1 cellular context compared by ENCODE assay signal in the genomic region with DNA sequence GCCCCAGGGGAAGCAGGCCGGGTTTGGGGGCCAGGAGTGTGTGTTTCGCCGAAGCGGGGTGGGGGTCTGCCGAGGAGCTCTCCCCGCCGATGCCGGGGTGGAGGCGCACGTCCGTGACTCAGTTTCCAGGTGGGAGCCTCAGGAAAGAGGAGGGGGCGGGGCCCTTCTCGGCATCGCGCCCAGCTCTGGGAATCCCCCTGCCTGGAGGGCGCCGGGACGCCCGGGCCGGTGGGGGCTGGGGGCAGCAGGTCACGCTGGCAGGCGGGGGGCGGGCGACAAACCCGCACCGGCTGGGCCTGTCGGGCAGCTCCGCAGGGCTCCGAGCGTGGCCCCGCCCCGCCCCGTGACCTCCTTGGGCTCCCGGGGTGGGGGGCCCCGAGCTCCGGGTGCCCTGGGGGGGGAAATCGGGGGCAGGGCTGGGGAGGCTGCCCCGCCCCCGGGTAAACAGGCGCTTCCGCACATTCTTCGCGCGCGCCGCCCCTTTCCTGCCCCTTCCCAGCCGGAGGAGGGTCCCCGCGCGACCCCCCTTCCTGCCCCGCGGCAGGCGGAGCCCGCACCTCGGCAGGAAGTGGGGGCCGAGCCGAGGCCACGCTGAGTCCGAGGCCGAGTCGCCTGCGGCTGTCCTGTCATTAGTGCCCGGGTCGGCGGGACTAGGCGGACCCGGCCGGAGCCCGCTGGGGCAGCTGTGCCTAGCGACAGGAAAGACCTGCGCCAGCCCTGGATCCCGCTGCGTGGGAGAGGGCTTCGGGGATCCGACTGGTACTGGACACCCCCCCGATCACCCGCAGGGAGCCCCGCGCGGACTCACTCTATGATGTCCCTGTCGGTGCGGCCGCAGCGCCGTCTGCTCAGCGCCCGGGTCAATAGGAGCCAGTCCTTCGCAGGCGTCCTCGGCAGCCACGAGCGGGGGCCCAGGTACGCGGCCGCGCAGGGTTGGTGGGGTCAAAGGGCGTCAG.
TF ChIP-seq lines count a peak whose summit lies in the region.

No MANE protein-coding gene starts in this region.

TF ChIP-seq in K562, 482 proteins besides CTCF, POLR2A, EP300 and RAD21:
- TF ChIP-seq HMGN3 (IDR thresholded peaks at IDR 0.05; ENCODE audit: borderline replicate concordance, extremely low read depth, insufficient read length, low read depth, low read length) (no peak), DNMT1 (IDR thresholded peaks at IDR 0.05) (no peak), HDAC8 (tag; IDR thresholded peaks at IDR 0.05) (no peak), RBM22 (IDR thresholded peaks at IDR 0.05; ENCODE audit: low read depth, low read length, poor library complexity, severe bottlenecking) (peak; percentile 40), CBX1 (IDR thresholded peaks at IDR 0.05; ENCODE audit: low read depth) (no peak), PYGO2 (tag; IDR thresholded peaks at IDR 0.05) (no peak), NCOA4 (IDR thresholded peaks at IDR 0.05; ENCODE audit: partially characterized antibody) (no peak), POLR2G (IDR thresholded peaks at IDR 0.05; ENCODE audit: low read depth, low read length) (peak; percentile 59), ZNF224 (CRISPR knock-in tag; IDR thresholded peaks at IDR 0.05) (no peak), ZNF140 (CRISPR knock-in tag; IDR thresholded peaks at IDR 0.05) (no peak), RBM14 (IDR thresholded peaks at IDR 0.05; ENCODE audit: borderline replicate concordance, insufficient read depth, low read depth, low read length) (no peak), SMAD4 (CRISPR knock-in tag; conservative IDR thresholded peaks at IDR 0.05) (no peak), CHD1 (IDR thresholded peaks at IDR 0.05; ENCODE audit: low read length) (no peak)
- TF ChIP-seq, protein P1, sequence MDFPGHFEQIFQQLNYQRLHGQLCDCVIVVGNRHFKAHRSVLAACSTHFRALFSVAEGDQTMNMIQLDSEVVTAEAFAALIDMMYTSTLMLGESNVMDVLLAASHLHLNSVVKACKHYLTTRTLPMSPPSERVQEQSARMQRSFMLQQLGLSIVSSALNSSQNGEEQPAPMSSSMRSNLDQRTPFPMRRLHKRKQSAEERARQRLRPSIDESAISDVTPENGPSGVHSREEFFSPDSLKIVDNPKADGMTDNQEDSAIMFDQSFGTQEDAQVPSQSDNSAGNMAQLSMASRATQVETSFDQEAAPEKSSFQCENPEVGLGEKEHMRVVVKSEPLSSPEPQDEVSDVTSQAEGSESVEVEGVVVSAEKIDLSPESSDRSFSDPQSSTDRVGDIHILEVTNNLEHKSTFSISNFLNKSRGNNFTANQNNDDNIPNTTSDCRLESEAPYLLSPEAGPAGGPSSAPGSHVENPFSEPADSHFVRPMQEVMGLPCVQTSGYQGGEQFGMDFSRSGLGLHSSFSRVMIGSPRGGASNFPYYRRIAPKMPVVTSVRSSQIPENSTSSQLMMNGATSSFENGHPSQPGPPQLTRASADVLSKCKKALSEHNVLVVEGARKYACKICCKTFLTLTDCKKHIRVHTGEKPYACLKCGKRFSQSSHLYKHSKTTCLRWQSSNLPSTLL (IDR thresholded peaks at IDR 0.05) = no peak
- TF ChIP-seq, protein P2, sequence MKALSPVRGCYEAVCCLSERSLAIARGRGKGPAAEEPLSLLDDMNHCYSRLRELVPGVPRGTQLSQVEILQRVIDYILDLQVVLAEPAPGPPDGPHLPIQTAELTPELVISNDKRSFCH (CRISPR knock-in tag; IDR thresholded peaks at IDR 0.05) = no peak
- TF ChIP-seq, protein P2 (tag; IDR thresholded peaks at IDR 0.05) = no peak
- TF ChIP-seq, protein P3, sequence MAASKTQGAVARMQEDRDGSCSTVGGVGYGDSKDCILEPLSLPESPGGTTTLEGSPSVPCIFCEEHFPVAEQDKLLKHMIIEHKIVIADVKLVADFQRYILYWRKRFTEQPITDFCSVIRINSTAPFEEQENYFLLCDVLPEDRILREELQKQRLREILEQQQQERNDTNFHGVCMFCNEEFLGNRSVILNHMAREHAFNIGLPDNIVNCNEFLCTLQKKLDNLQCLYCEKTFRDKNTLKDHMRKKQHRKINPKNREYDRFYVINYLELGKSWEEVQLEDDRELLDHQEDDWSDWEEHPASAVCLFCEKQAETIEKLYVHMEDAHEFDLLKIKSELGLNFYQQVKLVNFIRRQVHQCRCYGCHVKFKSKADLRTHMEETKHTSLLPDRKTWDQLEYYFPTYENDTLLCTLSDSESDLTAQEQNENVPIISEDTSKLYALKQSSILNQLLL (CRISPR knock-in tag; IDR thresholded peaks at IDR 0.05; ENCODE audit: borderline replicate concordance) = no peak
- TF ChIP-seq, protein P4, sequence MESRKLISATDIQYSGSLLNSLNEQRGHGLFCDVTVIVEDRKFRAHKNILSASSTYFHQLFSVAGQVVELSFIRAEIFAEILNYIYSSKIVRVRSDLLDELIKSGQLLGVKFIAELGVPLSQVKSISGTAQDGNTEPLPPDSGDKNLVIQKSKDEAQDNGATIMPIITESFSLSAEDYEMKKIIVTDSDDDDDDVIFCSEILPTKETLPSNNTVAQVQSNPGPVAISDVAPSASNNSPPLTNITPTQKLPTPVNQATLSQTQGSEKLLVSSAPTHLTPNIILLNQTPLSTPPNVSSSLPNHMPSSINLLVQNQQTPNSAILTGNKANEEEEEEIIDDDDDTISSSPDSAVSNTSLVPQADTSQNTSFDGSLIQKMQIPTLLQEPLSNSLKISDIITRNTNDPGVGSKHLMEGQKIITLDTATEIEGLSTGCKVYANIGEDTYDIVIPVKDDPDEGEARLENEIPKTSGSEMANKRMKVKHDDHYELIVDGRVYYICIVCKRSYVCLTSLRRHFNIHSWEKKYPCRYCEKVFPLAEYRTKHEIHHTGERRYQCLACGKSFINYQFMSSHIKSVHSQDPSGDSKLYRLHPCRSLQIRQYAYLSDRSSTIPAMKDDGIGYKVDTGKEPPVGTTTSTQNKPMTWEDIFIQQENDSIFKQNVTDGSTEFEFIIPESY (CRISPR knock-in tag; IDR thresholded peaks at IDR 0.05) = peak; percentile 91
- TF ChIP-seq, protein P5, sequence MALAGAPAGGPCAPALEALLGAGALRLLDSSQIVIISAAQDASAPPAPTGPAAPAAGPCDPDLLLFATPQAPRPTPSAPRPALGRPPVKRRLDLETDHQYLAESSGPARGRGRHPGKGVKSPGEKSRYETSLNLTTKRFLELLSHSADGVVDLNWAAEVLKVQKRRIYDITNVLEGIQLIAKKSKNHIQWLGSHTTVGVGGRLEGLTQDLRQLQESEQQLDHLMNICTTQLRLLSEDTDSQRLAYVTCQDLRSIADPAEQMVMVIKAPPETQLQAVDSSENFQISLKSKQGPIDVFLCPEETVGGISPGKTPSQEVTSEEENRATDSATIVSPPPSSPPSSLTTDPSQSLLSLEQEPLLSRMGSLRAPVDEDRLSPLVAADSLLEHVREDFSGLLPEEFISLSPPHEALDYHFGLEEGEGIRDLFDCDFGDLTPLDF (CRISPR knock-in tag; IDR thresholded peaks at IDR 0.05) = no peak
- TF ChIP-seq, protein P6, sequence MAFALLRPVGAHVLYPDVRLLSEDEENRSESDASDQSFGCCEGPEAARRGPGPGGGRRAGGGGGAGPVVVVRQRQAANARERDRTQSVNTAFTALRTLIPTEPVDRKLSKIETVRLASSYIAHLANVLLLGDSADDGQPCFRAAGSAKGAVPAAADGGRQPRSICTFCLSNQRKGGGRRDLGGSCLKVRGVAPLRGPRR (CRISPR knock-in tag; IDR thresholded peaks at IDR 0.05) = no peak
- TF ChIP-seq, protein P7, sequence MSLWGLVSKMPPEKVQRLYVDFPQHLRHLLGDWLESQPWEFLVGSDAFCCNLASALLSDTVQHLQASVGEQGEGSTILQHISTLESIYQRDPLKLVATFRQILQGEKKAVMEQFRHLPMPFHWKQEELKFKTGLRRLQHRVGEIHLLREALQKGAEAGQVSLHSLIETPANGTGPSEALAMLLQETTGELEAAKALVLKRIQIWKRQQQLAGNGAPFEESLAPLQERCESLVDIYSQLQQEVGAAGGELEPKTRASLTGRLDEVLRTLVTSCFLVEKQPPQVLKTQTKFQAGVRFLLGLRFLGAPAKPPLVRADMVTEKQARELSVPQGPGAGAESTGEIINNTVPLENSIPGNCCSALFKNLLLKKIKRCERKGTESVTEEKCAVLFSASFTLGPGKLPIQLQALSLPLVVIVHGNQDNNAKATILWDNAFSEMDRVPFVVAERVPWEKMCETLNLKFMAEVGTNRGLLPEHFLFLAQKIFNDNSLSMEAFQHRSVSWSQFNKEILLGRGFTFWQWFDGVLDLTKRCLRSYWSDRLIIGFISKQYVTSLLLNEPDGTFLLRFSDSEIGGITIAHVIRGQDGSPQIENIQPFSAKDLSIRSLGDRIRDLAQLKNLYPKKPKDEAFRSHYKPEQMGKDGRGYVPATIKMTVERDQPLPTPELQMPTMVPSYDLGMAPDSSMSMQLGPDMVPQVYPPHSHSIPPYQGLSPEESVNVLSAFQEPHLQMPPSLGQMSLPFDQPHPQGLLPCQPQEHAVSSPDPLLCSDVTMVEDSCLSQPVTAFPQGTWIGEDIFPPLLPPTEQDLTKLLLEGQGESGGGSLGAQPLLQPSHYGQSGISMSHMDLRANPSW (CRISPR knock-in tag; IDR thresholded peaks at IDR 0.05) = no peak
